ENCODE assay signal across 1 cellular context in the genomic region with DNA sequence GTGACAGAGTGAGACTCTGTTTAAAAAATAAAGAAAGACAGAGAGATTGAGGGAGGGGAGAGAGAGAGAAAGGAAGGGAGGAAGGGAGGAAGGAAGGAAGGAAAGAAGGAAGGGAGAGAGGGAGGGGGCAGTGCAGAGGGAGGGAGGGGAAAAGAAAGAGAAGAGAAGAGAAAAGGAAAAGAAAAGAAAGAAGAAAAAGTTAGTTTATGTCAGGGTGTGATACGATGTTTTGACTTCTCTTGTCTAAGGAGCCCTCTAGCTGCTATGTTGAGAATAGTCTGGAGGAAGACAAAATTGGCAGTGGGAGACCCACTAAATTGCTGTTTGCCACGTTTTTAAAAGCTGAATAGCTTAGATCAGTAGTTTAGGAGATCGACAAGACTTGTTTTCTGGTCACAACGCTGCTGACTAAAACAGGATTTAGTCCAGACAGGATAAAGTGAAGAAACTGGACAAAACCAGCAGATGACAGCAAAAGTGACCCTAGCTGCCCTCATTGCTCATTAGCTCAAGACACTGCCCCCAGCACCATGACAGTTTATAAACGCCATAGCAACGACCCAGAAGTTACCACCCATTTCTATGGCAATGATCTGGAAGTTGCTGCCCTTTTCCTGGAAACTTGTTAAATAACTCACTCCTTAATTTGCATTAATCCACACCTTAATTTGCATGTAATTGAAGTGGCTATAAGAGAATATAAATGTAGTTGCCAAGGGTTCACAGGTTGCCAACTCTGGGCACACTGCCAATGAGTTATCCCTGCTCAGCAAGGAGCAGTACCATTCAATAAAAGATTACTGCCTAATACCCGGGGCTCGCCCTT.
TF ChIP-seq lines count a peak whose summit lies in the region.

No MANE protein-coding gene starts in this region.

TF ChIP-seq in K562, 482 proteins besides CTCF, POLR2A, EP300 and RAD21:
- TF ChIP-seq BHLHE40 (IDR thresholded peaks at IDR 0.05; ENCODE audit: low read length) (no peak), HNRNPLL (IDR thresholded peaks at IDR 0.05; ENCODE audit: low read depth, low read length, poor library complexity, severe bottlenecking) (no peak), CREBBP (IDR thresholded peaks at IDR 0.05; ENCODE audit: low read depth, low read length) (no peak), RFX1 (IDR thresholded peaks at IDR 0.05) (peak; percentile 26; the same call in 1 of the 2 replicates), HINFP (tag; conservative IDR thresholded peaks at IDR 0.05; ENCODE audit: low read depth) (peak; percentile 34; the same call in 1 of the 2 replicates), ZNF512 (tag; IDR thresholded peaks at IDR 0.05) (peak; percentile 99), HIVEP1 (CRISPR knock-in tag; IDR thresholded peaks at IDR 0.05) (no peak), SMARCB1 (IDR thresholded peaks at IDR 0.05; ENCODE audit: insufficient read length, low read depth) (no peak), SAFB2 (IDR thresholded peaks at IDR 0.05; ENCODE audit: borderline replicate concordance, low read depth, low read length, severe bottlenecking) (no peak), ZBTB49 (CRISPR knock-in tag; IDR thresholded peaks at IDR 0.05; ENCODE audit: borderline replicate concordance) (no peak)
